Comparison of ENCODE assay signal across 17 cellular contexts in the genomic region with DNA sequence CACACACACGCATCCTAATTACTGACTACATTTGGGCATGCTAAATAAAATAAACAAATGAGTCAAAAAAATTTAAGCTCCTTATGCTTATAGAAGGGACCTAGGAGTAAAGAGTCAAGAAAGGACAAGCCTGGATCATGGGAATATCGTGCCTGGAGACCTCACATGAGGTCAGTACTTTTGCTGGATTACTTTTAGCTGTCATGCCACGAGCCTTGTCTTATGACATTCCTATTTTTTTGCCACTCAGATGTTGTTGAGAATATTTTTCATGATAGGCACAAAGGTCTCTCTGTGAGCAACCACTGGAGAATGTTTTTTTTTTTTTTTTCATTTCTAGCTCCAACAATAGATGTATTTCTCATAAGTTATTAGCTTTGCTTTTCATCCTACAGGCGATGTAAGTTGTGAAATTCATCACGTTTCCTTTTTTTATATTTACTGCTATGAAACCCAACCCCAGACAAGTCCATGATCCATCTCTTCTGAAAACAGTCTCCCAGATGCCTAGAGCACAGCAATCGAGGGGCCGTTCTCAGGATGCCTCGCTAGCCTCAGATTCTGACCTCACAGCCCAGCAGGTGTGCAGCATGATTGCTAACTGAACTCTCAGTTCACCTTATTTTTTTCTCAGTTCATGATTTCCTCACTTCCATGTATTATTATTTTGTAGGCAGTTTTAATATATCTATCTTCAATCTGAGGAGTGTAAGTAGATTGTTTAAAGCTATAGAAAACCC.
A peak's percentile ranks its signal among the peaks of the same experiment; 100 is the strongest.
DNase-seq lines count a peak whose midpoint lies in the region; ATAC-seq and TF ChIP-seq lines count a peak whose summit lies in the region.
"Had no signal": no experiment of that assay in that cellular context is flagged by ENCODE, and none has a peak within 500 bp of the region (broad histone marks: within the 10 kb centered on the region; RNA-seq: fewer than 3 reads in every experiment).

No MANE protein-coding gene starts in this region.

- no peak for TF ChIP-seq RAD21 in IMR-90 (IDR thresholded peaks at IDR 0.05; ENCODE audit: low read length)

- POLR2A ChIA-PET in IMR-90 (lab: Charles Lee; ENCODE audit: unreplicated experiment) = interaction anchor here (0.5 to 0.6 kb wide), 3 partner anchors 126 to 664 kb away, joined by 3 to 5 read pairs (median 5); no protein-coding TSS in a partner anchor

- H3K56ac ChIP-seq in IMR-90 (ENCODE audit: extremely low read depth, insufficient read depth, low read length) = no peak overlapping the region

- H2BK120ac ChIP-seq in IMR-90 (ENCODE audit: low read depth, low read length) = peak overlapping the region; percentile 42

- in situ Hi-C loops in IMR-90 (cut with MboI; ENCODE audit: low sequenced_read_pairs) = no loop called here

- H3K36me3 ChIP-seq in IMR-90 (ENCODE audit: control insufficient read depth, insufficient read depth, low read length) (no peaks in the 10 kb centered on the region), Karpas-422 (ENCODE audit: insufficient read depth, low read length) (no peaks in the 10 kb centered on the region)

- no peak overlapping the region; the same call in 1 of the 2 replicates for H3K23ac ChIP-seq in IMR-90 (ENCODE audit: low read depth, low read length)

- H3K4me2 ChIP-seq in IMR-90 (ENCODE audit: low read depth, low read length) = peak overlapping the region; percentile 27; the same call in 1 of the 2 replicates
- no peak overlapping the region for H3K4me2 ChIP-seq in Karpas-422 (ENCODE audit: low read depth, low read length, poor library complexity, severe bottlenecking)

- BruUV-seq in IMR-90 (replicated peaks; lab: Mats Ljungman, UMichigan) = no TSS peak

- H2AK9ac ChIP-seq in IMR-90 (replicated peaks; ENCODE audit: low read depth, low read length, poor library complexity) = peak overlapping the region; percentile 57

- 0 out of 2 replicates have a peak overlapping the region, but pooled peaks have one; percentile 53 for H2AK5ac ChIP-seq in IMR-90 (ENCODE audit: low read depth, low read length)

- no peak for TF ChIP-seq POLR2A in IMR-90 (IDR thresholded peaks at IDR 0.05; ENCODE audit: low read depth, low read length)

- H2BK5ac ChIP-seq in IMR-90 (ENCODE audit: low read depth, low read length, poor library complexity, severe bottlenecking) = peak overlapping the region; percentile 51

- H3K27me3 ChIP-seq in IMR-90 (ENCODE audit: control insufficient read depth, insufficient read depth, low read length) = no peaks in the 10 kb centered on the region
- no peaks in the 10 kb centered on the region for H3K27me3 ChIP-seq in Karpas-422 (ENCODE audit: low read length)

- H3K9me3 ChIP-seq in IMR-90 (ENCODE audit: control insufficient read depth, insufficient read depth, low read length) (no peaks in the 10 kb centered on the region), Karpas-422 (ENCODE audit: low read length) (no peaks in the 10 kb centered on the region)

- H3K4ac ChIP-seq in IMR-90 (ENCODE audit: low read depth, low read length) = peak overlapping the region; percentile 77

- H3K4me3 ChIP-seq in IMR-90 (ENCODE audit: insufficient read depth, low read depth, low read length) = no peak overlapping the region
- no peak overlapping the region for H3K4me3 ChIP-seq in Karpas-422 (ENCODE audit: low read length)
- H3K4me3 ChIP-seq: lung had no signal

- H3K18ac ChIP-seq in IMR-90 (ENCODE audit: low read depth, low read length) = peak overlapping the region; percentile 60; the same call in 1 of the 2 replicates

- H3K9me1 ChIP-seq in IMR-90 (ENCODE audit: insufficient read depth, low read length) = no peaks in the 10 kb centered on the region

- no peak for TF ChIP-seq CTCF in IMR-90 (conservative IDR thresholded peaks at IDR 0.05; ENCODE audit: low read depth, low read length)

- peak overlapping the region; percentile 46; the same call in 2 of the 3 replicates for H2BK15ac ChIP-seq in IMR-90 (ENCODE audit: low read depth, low read length)

- H3K27ac ChIP-seq in IMR-90 (ENCODE audit: insufficient read depth, low read length) (peak overlapping the region; percentile 51; the same call in 1 of the 2 replicates), Karpas-422 (ENCODE audit: low read length) (no peak overlapping the region)

- H3K9ac ChIP-seq in IMR-90 (ENCODE audit: low read depth, low read length) (no peak overlapping the region), Karpas-422 (ENCODE audit: low read length) (no peak overlapping the region)

- no peaks in the 10 kb centered on the region for H3K9me2 ChIP-seq in Karpas-422 (replicated peaks; ENCODE audit: insufficient read depth, low read length)

- dilution Hi-C loops in IMR-90 (cut with HindIII; ENCODE audit: low sequenced_read_pairs, unreplicated experiment) = no loop called here

- no CpG with 5 or more reads among the region's 8 CpGs for WGBS in IMR-90 (ENCODE audit: extremely low coverage in 2 of 2, insufficient read length in 1 of 2), 2 experiments

- intact Hi-C loops in IMR-90 (cut with micrococcal nuclease) = loop anchor here (10.0 kb wide), 2 partner anchors 450 to 460 kb away; a partner anchor contains a TSS

- H3K14ac ChIP-seq in IMR-90 (replicated peaks; ENCODE audit: low read depth, low read length) = 0 out of 2 replicates have a peak overlapping the region, but pooled peaks have one; percentile 3

- H4K91ac ChIP-seq in IMR-90 (ENCODE audit: insufficient read depth, low read depth, low read length) = peak overlapping the region; percentile 61; the same call in 1 of the 2 replicates

- H3K4me1 ChIP-seq in IMR-90 (ENCODE audit: control insufficient read depth, insufficient read depth, low read length) = peaks cover 2% of the 10 kb centered on the region
- no peaks in the 10 kb centered on the region for H3K4me1 ChIP-seq in Karpas-422 (ENCODE audit: low read length)

- peak; percentile 81 for DNase-seq in IMR-90
- peak; percentile 80 for DNase-seq in brain pericyte (ENCODE audit: low read depth, low spot score)
- peak; percentile 49 for DNase-seq in myocyte (ENCODE audit: low read depth)
- DNase-seq in Karpas-422 = no peak
- DNase-seq in putamen (ENCODE audit: low spot score) = no peak
- DNase-seq in cerebellar nuclear complex (lab: John Stamatoyannopoulos, UW) = no peak
- DNase-seq: activated CD4-positive, alpha-beta T cell treated with anti-CD3 and anti-CD28 coated beads for 36 hours; activated naive CD4-positive, alpha-beta T cell treated with anti-CD3 and anti-CD28 coated beads, Interleukin-2, amount 50 U/mL, for 16 hours; caudate nucleus; effector memory CD8-positive, alpha-beta T cell; NCI-H1048; nephron progenitor cell; retina; SHP77 had no signal

- H2BK20ac ChIP-seq in IMR-90 (ENCODE audit: low read depth, low read length) = peak overlapping the region; percentile 51

- no peaks in the 10 kb centered on the region for H4K20me1 ChIP-seq in IMR-90 (ENCODE audit: insufficient read depth, low read length)
- no peaks in the 10 kb centered on the region for H4K20me1 ChIP-seq in Karpas-422 (ENCODE audit: insufficient read depth, low read depth, low read length)

- H2AFZ ChIP-seq in IMR-90 (replicated peaks; ENCODE audit: low read length, poor library complexity) = no peak overlapping the region
- H2AFZ ChIP-seq in Karpas-422 (ENCODE audit: low read length) = no peak overlapping the region

- H4K5ac ChIP-seq in IMR-90 (ENCODE audit: low read depth, low read length) = peak overlapping the region; percentile 0; the same call in 1 of the 2 replicates

- no peaks in the 10 kb centered on the region for H3K79me1 ChIP-seq in IMR-90 (ENCODE audit: low read depth in 1 of 2, low read length in 2 of 2)

- CTCF ChIA-PET in IMR-90 (lab: Yijun Ruan, JAX) = interaction anchor here (1.3 kb wide), 1 partner anchor 23 kb away, joined by 4 read pairs; no protein-coding TSS in a partner anchor

- peak overlapping the region in 1 of 2 experiments; percentile 59; a peak in 2 of 4 replicates for H4K8ac ChIP-seq in IMR-90 (ENCODE audit: low read depth in 2 of 2, low read length in 2 of 2)

- peak; percentile 55 for ATAC-seq in GM18868 (IDR thresholded peaks at IDR 0.05; ENCODE audit: unreplicated experiment)
- peak; percentile 74 for ATAC-seq in IMR-90 (ENCODE audit: low read depth)
- ATAC-seq in GM21576 (IDR thresholded peaks at IDR 0.05; ENCODE audit: unreplicated experiment) = no peak
- ATAC-seq: activated CD4-positive, alpha-beta T cell treated with anti-CD3 and anti-CD28 coated beads for 36 hours; effector memory CD8-positive, alpha-beta T cell had no signal

- H3K79me2 ChIP-seq in Karpas-422 (ENCODE audit: low read length) = no peaks in the 10 kb centered on the region

TF ChIP-seq in IMR-90, 13 proteins besides CTCF, POLR2A, EP300 and RAD21:
- TF ChIP-seq MAFK (IDR thresholded peaks at IDR 0.05; ENCODE audit: low read depth, low read length) (no peak), MAZ (IDR thresholded peaks at IDR 0.05; ENCODE audit: borderline replicate concordance, low read depth, low read length) (no peak), RFX5 (IDR thresholded peaks at IDR 0.05; ENCODE audit: low read depth, low read length) (no peak), BHLHE40 (IDR thresholded peaks at IDR 0.05; ENCODE audit: low read depth, low read length) (peak; percentile 53), CHD1 (IDR thresholded peaks at IDR 0.05; ENCODE audit: low read depth, low read length) (no peak)
TF ChIP-seq in IMR-90: peak in this region for 1.

Comparison
In these comparisons a context has a peak if more than half of its experiments do, and no peak if none do; other contexts are left out.
1. DNase-seq: peak in IMR-90 (single experiment), brain pericyte (single experiment) and myocyte (single experiment); none in Karpas-422 (single experiment), putamen (single experiment) and cerebellar nuclear complex (0 of 2).